In the genomic region with DNA sequence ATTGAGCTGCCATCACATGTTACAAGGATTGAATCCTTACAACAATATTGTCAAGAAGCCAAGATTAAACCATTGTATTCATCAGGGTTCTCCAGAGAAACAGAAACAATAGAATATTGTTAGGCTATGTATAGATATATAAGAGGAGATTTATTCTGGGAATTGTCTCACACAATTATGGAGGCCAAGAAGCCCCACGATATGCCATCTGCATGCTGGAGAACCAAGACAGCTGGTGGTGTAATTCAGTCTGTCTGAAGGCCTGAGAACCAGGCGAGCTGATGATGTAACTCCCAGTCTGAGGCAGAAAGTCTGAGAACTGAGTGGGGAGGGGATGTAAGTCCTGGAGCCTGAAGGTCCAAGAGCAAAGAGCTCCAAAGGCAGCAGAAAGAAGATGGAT, we compare ENCODE assay signal across 30 cellular contexts. TPM values are rescaled to one million over a fixed set of nuclear protein-coding genes. Genes with fewer than 3 reads are reported as not detected.
DNase-seq lines count a peak whose midpoint lies in the region; ATAC-seq and TF ChIP-seq lines count a peak whose summit lies in the region.
"Had no signal": no experiment of that assay in that cellular context is flagged by ENCODE, and none has a peak within 500 bp of the region (broad histone marks: within the 10 kb centered on the region; RNA-seq: fewer than 3 reads in every experiment).

No MANE protein-coding gene starts in this region.

- intact Hi-C loops in CD4-positive, alpha-beta T cell (cut with DNase I, micrococcal nuclease), result no loop called here
- intact Hi-C loops in lower lobe of right lung (cut with DNase I), result no loop called here
- intact Hi-C loops in left ventricle myocardium superior (cut with micrococcal nuclease), result no loop called here

- no peaks in the 10 kb centered on the region for H3K27me3 ChIP-seq in CD4-positive, alpha-beta T cell (ENCODE audit: control insufficient read depth, insufficient read depth, low read length)
- H3K27me3 ChIP-seq in adipocyte (replicated peaks; ENCODE audit: control insufficient read depth, insufficient read depth, low read length) (no peaks in the 10 kb centered on the region), lower lobe of right lung (ENCODE audit: low read depth) (no peaks in the 10 kb centered on the region)
- H3K27me3 ChIP-seq: hepatocyte, left lung, suprapubic skin had no signal

- no peak overlapping the region for H3K27ac ChIP-seq in CD4-positive, alpha-beta T cell (ENCODE audit: low read depth, low read length)
- H3K27ac ChIP-seq in lower lobe of right lung, result no peak overlapping the region
- H3K27ac ChIP-seq: hepatocyte, left lung, suprapubic skin had no signal

- peaks cover 3% of the 10 kb centered on the region for H3K9me3 Mint-ChIP-seq in CD4-positive, alpha-beta T cell
- H3K9me3 Mint-ChIP-seq: activated T-helper 17 cell treated with anti-CD3 and anti-CD28 coated beads, Interleukin-2, amount 50 U/mL, for 72 hours had no signal

- DNase-seq in CD4-positive, alpha-beta T cell, result no peak
- DNase-seq in NCI-H2171 (lab: John Stamatoyannopoulos, UW), result peak; percentile 80
- peak; percentile 15 for DNase-seq in adipocyte (ENCODE audit: low read depth)
- peak; percentile 16 for DNase-seq in foreskin melanocyte
- no peak for DNase-seq in GM19238 (ENCODE audit: insufficient read length, low spot score)
- no peak for DNase-seq in lower lobe of right lung
- DNase-seq in left ventricle myocardium superior, result no peak
- DNase-seq in GM10248 (ENCODE audit: extremely low spot score), result no peak
- DNase-seq: activated B cell treated with CpG ODN at 0.5 μM for 24 hours; activated CD4-positive, alpha-beta T cell treated with anti-CD3 and anti-CD28 coated beads, Interleukin-2, amount 50 U/mL, for 48 hours; activated CD8-positive, alpha-beta memory T cell treated with anti-CD3 and anti-CD28 coated beads, Interleukin-2, amount 50 U/mL, for 48 hours; Caco-2; cerebellar nuclear complex; effector CD4-positive, alpha-beta T cell; erythroblast; HCEC 1CT; left lung; NCI-H1436; NCI-H2107; NCI-H774; right cardiac atrium; stimulated activated CD4-positive, alpha-beta T cell treated with anti-CD3 and anti-CD28 coated beads, Interleukin-12 subunit alpha, Interleukin-12 subunit beta, amount 100 ng/mL, for 4 hours; stimulated activated CD4-positive, alpha-beta T cell treated with anti-CD3 and anti-CD28 coated beads, Interleukin-4, amount 100 ng/mL, for 24 hours; stimulated activated naive B cell treated with anti-CD40 and anti-IgM and Interleukin-4, amounts not matched to agents 10 μg/mL and 1 μg/mL and 100 μg/mL, for 72 hours had no signal

- H3K4me1 ChIP-seq in adipocyte (ENCODE audit: control insufficient read depth, insufficient read depth, low read length) (no peaks in the 10 kb centered on the region), lower lobe of right lung (peaks cover under 1% of the 10 kb centered on the region)
- H3K4me1 ChIP-seq: Caco-2 had no signal

- no peaks in the 10 kb centered on the region for H3K36me3 Mint-ChIP-seq in CD4-positive, alpha-beta T cell (ENCODE audit: low read depth)

- H3K4me3 Mint-ChIP-seq in CD4-positive, alpha-beta T cell, result no peak overlapping the region
- H3K4me3 Mint-ChIP-seq: activated B cell treated with CpG ODN at 0.5 μM for 24 hours; activated naive CD8-positive, alpha-beta T cell; activated T-helper 17 cell treated with anti-CD3 and anti-CD28 coated beads, Interleukin-2, amount 50 U/mL, for 72 hours; stimulated activated naive B cell treated with anti-CD40 and anti-IgM and Interleukin-4, amounts not matched to agents 10 μg/mL and 1 μg/mL and 100 μg/mL, for 72 hours had no signal

- H3K9ac ChIP-seq in adipocyte (ENCODE audit: low read length), result no peak overlapping the region

- CTCF ChIA-PET in CD4-positive, alpha-beta T cell (lab: Charles Lee), result no interaction called here
- CTCF ChIA-PET in GM10248 (lab: Yijun Ruan, JAX), result interaction anchor here (0.7 to 1.2 kb wide), 4 partner anchors 10 to 477 kb away, joined by 3 read pairs; no protein-coding TSS in a partner anchor

- H3K36me3 ChIP-seq in adipocyte (ENCODE audit: control insufficient read depth, insufficient read depth, low read length, severe bottlenecking) (no peaks in the 10 kb centered on the region), lower lobe of right lung (no peaks in the 10 kb centered on the region)
- H3K36me3 ChIP-seq: left lung, suprapubic skin had no signal

- no peak overlapping the region for H3K4me3 ChIP-seq in adipocyte (ENCODE audit: low read length)
- no peak overlapping the region for H3K4me3 ChIP-seq in lower lobe of right lung
- H3K4me3 ChIP-seq: GM12878, hepatocyte, left lung, suprapubic skin had no signal

- no peak for ATAC-seq in CD4-positive, alpha-beta T cell (ENCODE audit: poor library complexity)
- ATAC-seq in lower lobe of right lung (no peak), left ventricle myocardium superior (no peak)
- ATAC-seq: activated T-helper 17 cell treated with anti-CD3 and anti-CD28 coated beads, Interleukin-2, amount 50 U/mL, for 72 hours; GM12878; left lung; right cardiac atrium; stimulated activated naive B cell treated with anti-CD40 and anti-IgM and Interleukin-4, amounts not matched to agents 10 μg/mL and 1 μg/mL and 100 μg/mL, for 72 hours had no signal

- peaks cover 45% of the 10 kb centered on the region for H3K4me1 Mint-ChIP-seq in CD4-positive, alpha-beta T cell (ENCODE audit: low read depth)
- H3K4me1 Mint-ChIP-seq: activated T-helper 17 cell treated with anti-CD3 and anti-CD28 coated beads, Interleukin-2, amount 50 U/mL, for 72 hours had no signal

- H3K9me3 ChIP-seq in CD4-positive, alpha-beta T cell (ENCODE audit: control insufficient read depth, low read length), result no peaks in the 10 kb centered on the region
- H3K9me3 ChIP-seq in adipocyte (ENCODE audit: control insufficient read depth, low read length) (peaks cover 10% of the 10 kb centered on the region), lower lobe of right lung (no peaks in the 10 kb centered on the region)
- H3K9me3 ChIP-seq: Caco-2, left lung, suprapubic skin had no signal

- H3K27me3 Mint-ChIP-seq in CD4-positive, alpha-beta T cell, result no peaks in the 10 kb centered on the region
- H3K27me3 Mint-ChIP-seq: activated B cell treated with CpG ODN at 0.5 μM for 24 hours; activated naive CD8-positive, alpha-beta T cell; activated T-helper 17 cell treated with anti-CD3 and anti-CD28 coated beads, Interleukin-2, amount 50 U/mL, for 72 hours; stimulated activated naive B cell treated with anti-CD40 and anti-IgM and Interleukin-4, amounts not matched to agents 10 μg/mL and 1 μg/mL and 100 μg/mL, for 72 hours had no signal

- H3K27ac Mint-ChIP-seq in CD4-positive, alpha-beta T cell, result peak overlapping the region; percentile 28
- H3K27ac Mint-ChIP-seq: activated B cell treated with CpG ODN at 0.5 μM for 24 hours; activated naive CD8-positive, alpha-beta T cell; activated T-helper 17 cell treated with anti-CD3 and anti-CD28 coated beads, Interleukin-2, amount 50 U/mL, for 72 hours; stimulated activated naive B cell treated with anti-CD40 and anti-IgM and Interleukin-4, amounts not matched to agents 10 μg/mL and 1 μg/mL and 100 μg/mL, for 72 hours had no signal

- POLR2A ChIA-PET in CD4-positive, alpha-beta T cell (lab: Charles Lee), result interaction anchor here (1.0 to 1.8 kb wide), 2 partner anchors 15 to 28 kb away, joined by 3 to 8 read pairs; a partner anchor contains a TSS
- POLR2A ChIA-PET in GM10248 (lab: Yijun Ruan, JAX), result no interaction called here

- TF ChIP-seq CTCF in CD4-positive, alpha-beta T cell (IDR thresholded peaks at IDR 0.05), result no peak
- no peak for TF ChIP-seq CTCF in lower lobe of right lung (IDR thresholded peaks at IDR 0.05)
- no peak for TF ChIP-seq CTCF in GM10248 (IDR thresholded peaks at IDR 0.05; ENCODE audit: control extremely low read depth, extremely low read depth, low read depth, missing control alignments)

RNA-seq across cellular contexts. Expression of a gene that starts 14.5 kb away (rescaled TPM):
- total RNA-seq in CD4-positive, alpha-beta T cell, result 10 to 100 TPM; 35.4 to 36.6 TPM
- total RNA-seq in lower lobe of right lung (18.0 TPM), left ventricle myocardium superior (6.7 TPM)

RNA-seq across cellular contexts. Expression of a gene that starts 44.1 kb away (rescaled TPM):
- total RNA-seq in CD4-positive, alpha-beta T cell, result 1 to 10 TPM; 2.1 to 2.2 TPM
- 105 TPM for total RNA-seq in lower lobe of right lung
- 0.45 TPM for total RNA-seq in left ventricle myocardium superior
- total RNA-seq: OCI-LY7 had no signal

Comparison
In these comparisons a context has a peak if more than half of its experiments do, and no peak if none do; other contexts are left out.
1. DNase-seq: peak in NCI-H2171 (single experiment), adipocyte (single experiment) and foreskin melanocyte (single experiment); none in CD4-positive, alpha-beta T cell (0 of 10), GM19238 (single experiment), lower lobe of right lung (single experiment), left ventricle myocardium superior (single experiment) and GM10248 (single experiment).
2. RNA of a gene that starts 44.1 kb away (total RNA-seq): 105 TPM in lower lobe of right lung (single experiment); 2.1 to 2.2 TPM in CD4-positive, alpha-beta T cell and 0.45 TPM in left ventricle myocardium superior (single experiment); every median in the first group is over 10 times any median in the second.